In the genomic region with DNA sequence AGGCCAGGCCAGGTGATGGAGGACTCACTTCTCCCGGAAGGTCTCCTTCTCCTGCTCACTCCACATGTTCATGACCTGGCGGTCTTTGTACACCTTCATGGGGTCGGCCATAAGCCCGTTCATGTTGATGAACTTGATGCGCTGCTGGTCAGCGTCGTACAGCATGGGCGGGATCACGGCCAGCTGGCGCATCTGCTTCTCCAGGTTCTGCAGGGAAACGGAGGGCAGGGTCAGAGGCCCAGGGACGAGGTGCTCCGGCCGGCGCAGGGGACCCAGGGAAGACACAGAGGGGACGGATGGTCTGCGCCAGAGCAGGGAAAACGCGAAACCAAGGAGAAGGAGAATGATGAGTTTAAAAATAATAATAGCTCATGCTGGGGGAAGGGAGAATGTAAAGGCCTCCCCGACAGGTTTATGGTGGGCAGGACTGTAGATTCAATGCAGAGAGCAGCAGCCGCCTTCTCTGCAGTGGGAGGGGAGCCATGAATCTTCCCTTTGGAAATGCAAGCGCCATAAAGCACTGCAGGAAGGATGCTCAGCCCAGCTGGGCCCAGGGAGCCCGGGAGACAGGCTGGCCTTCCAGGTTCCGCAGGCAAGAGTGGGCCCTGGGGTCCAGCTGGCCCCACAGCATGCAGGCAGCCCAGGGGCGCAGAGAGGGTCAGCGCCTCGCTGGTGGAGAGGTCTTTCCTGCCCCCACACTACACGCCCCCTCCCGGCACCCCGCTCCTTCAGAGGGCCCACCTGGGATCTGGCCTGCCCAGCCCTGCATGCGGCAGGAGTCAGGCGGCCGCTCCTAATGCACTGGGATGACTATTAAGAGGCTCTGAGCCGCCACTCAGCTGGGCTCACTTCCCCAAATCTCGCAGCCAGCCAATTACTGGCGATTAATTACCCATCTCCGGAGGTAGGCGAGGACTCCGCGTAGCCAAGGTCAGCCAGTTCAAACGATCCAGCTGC, we compare ENCODE assay signal across 13 cellular contexts.
A peak's percentile ranks its signal among the peaks of the same experiment; 100 is the strongest.
DNase-seq lines count a peak whose midpoint lies in the region; ATAC-seq and TF ChIP-seq lines count a peak whose summit lies in the region.
"Had no signal": no experiment of that assay in that cellular context is flagged by ENCODE, and none has a peak within 500 bp of the region (broad histone marks: within the 10 kb centered on the region; RNA-seq: fewer than 3 reads in every experiment).

No MANE protein-coding gene starts in this region.

- DNase-seq in heart right ventricle (no peak), left ventricle myocardium superior (no peak), uterus (peak in 1 of 2 donors; percentile 61), ecto neural progenitor cell (ENCODE audit: low spot score) (no peak)
- DNase-seq in activated effector memory CD4-positive, alpha-beta T cell treated with anti-CD3 and anti-CD28 coated beads, Interleukin-2, amount 50 U/mL, for 16 hours, result no peak
- DNase-seq: activated CD8-positive, alpha-beta memory T cell treated with anti-CD3 and anti-CD28 coated beads for 24 hours; NCI-H1048; stimulated activated CD4-positive, alpha-beta T cell treated with anti-CD3 and anti-CD28 coated beads, Interleukin-4, amount 100 ng/mL, for 24 hours had no signal

- H3K27ac ChIP-seq in heart right ventricle (peak overlapping the region in 9 of 10 donors; percentile 50 to 85 (median 72)), muscle layer of duodenum (ENCODE audit: low read length) (peak overlapping the region; percentile 45), uterus (peak overlapping the region; percentile 73 to 87)
- H3K27ac ChIP-seq: HL-60 had no signal

- peaks cover 0 to 79% (median 32%) of the 10 kb centered on the region in 9 donors for H3K36me3 ChIP-seq in heart right ventricle
- peaks cover 34 to 44% of the 10 kb centered on the region in 2 donors for H3K36me3 ChIP-seq in muscle layer of duodenum (ENCODE audit: control insufficient read depth in 1 of 2, insufficient read depth in 2 of 2, low read length in 2 of 2)
- H3K36me3 ChIP-seq in uterus, result no peaks in the 10 kb centered on the region

- no peak overlapping the region for H3K4me3 ChIP-seq in heart right ventricle
- H3K4me3 ChIP-seq in muscle layer of duodenum (ENCODE audit: low read depth in 1 of 2, low read length in 2 of 2), result no peak overlapping the region
- no peak overlapping the region for H3K4me3 ChIP-seq in uterus

- no peak for ATAC-seq in heart right ventricle
- no peak for ATAC-seq in left ventricle myocardium superior
- no peak for ATAC-seq in GM19023 (IDR thresholded peaks at IDR 0.05; ENCODE audit: unreplicated experiment)

- H3K36me3 Mint-ChIP-seq in dendritic cell treated with granulocyte-macrophage colony-stimulating factor and Interleukin-4, amounts not matched to agents 40 ng/mL and 50 ng/mL, for 4 days (ENCODE audit: low read depth), result peaks cover 99% of the 10 kb centered on the region

- intact Hi-C loops in heart right ventricle (cut with DNase I), result loop anchor here in 2 of 10 donors (5.0 to 10.0 kb wide), 2 partner anchors 138 to 750 kb away; a partner anchor contains a TSS
- intact Hi-C loops in left ventricle myocardium superior (cut with micrococcal nuclease), result loop anchor here (2.0 kb wide), 1 partner anchor 72 kb away; no protein-coding TSS in a partner anchor
- intact Hi-C loops in dendritic cell treated with granulocyte-macrophage colony-stimulating factor and Interleukin-4, amounts not matched to agents 40 ng/mL and 50 ng/mL, for 4 days (cut with micrococcal nuclease), result no loop called here
- intact Hi-C loops in uterus (cut with DNase I; ENCODE audit: low total_unique reads), result no loop called here

- TF ChIP-seq POLR2A in uterus (IDR thresholded peaks at IDR 0.05), result no peak

- H3K27me3 ChIP-seq in heart right ventricle (no peaks in the 10 kb centered on the region), muscle layer of duodenum (ENCODE audit: low read depth, low read length) (no peaks in the 10 kb centered on the region), uterus (no peaks in the 10 kb centered on the region)

- peaks cover 42% of the 10 kb centered on the region for H3K4me1 Mint-ChIP-seq in dendritic cell treated with granulocyte-macrophage colony-stimulating factor and Interleukin-4, amounts not matched to agents 40 ng/mL and 50 ng/mL, for 4 days (ENCODE audit: low read depth)

- peak overlapping the region; percentile 55 for H3K27ac Mint-ChIP-seq in dendritic cell treated with granulocyte-macrophage colony-stimulating factor and Interleukin-4, amounts not matched to agents 40 ng/mL and 50 ng/mL, for 4 days
- H3K27ac Mint-ChIP-seq: T-helper 1 cell treated with Interleukin-12 subunit alpha and Interleukin-12 subunit beta and Interleukin-4 antibody, amounts not matched to agents 30 μg/mL and 1 μg/mL, for 36 hours had no signal

- H3K9me3 ChIP-seq in heart right ventricle (no peaks in the 10 kb centered on the region), muscle layer of duodenum (ENCODE audit: control insufficient read depth in 1 of 2, low read length in 2 of 2) (no peaks in the 10 kb centered on the region), uterus (no peaks in the 10 kb centered on the region)

- H3K9me3 Mint-ChIP-seq in dendritic cell treated with granulocyte-macrophage colony-stimulating factor and Interleukin-4, amounts not matched to agents 40 ng/mL and 50 ng/mL, for 4 days, result no peaks in the 10 kb centered on the region

- H3K27me3 Mint-ChIP-seq in dendritic cell treated with granulocyte-macrophage colony-stimulating factor and Interleukin-4, amounts not matched to agents 40 ng/mL and 50 ng/mL, for 4 days, result no peaks in the 10 kb centered on the region

- no peak for TF ChIP-seq CTCF in heart right ventricle (IDR thresholded peaks at IDR 0.05)
- no peak for TF ChIP-seq CTCF in uterus (IDR thresholded peaks at IDR 0.05)

- 79 to 85% methylated on average over 41 of the region's 41 CpGs for WGBS in heart right ventricle, 2 donors

- H3K4me3 Mint-ChIP-seq in dendritic cell treated with granulocyte-macrophage colony-stimulating factor and Interleukin-4, amounts not matched to agents 40 ng/mL and 50 ng/mL, for 4 days, result no peak overlapping the region
- H3K4me3 Mint-ChIP-seq: T-helper 1 cell treated with Interleukin-12 subunit alpha and Interleukin-12 subunit beta and Interleukin-4 antibody, amounts not matched to agents 30 μg/mL and 1 μg/mL, for 36 hours had no signal

- H3K4me1 ChIP-seq in heart right ventricle, result peaks cover 37 to 73% (median 59%) of the 10 kb centered on the region in 9 donors
- H3K4me1 ChIP-seq in muscle layer of duodenum (ENCODE audit: control insufficient read depth in 1 of 2, insufficient read depth in 2 of 2, low read length in 2 of 2), result peaks cover 18 to 52% of the 10 kb centered on the region in 2 donors
- peaks cover 13 to 39% of the 10 kb centered on the region in 2 donors for H3K4me1 ChIP-seq in uterus
